In genomic region chr7:90596745-90597526, GRCh38 we compare ENCODE assay signal across 8 cellular contexts. TPM values are rescaled to one million over a fixed set of nuclear protein-coding genes. Genes with fewer than 3 reads are reported as not detected.
DNase-seq lines count a peak whose midpoint lies in the region; ATAC-seq, FAIRE-seq and TF ChIP-seq lines count a peak whose summit lies in the region.

No MANE protein-coding gene starts in this region.

- no peak overlapping the region for H3K9ac ChIP-seq in HepG2 (ENCODE audit: insufficient read depth, low read depth, low read length)

- H3K4me3 ChIP-seq in HEK293 (ENCODE audit: low read depth, low read length) (peak overlapping the region; percentile 89), NB4 (ENCODE audit: low read depth, low read length) (peak overlapping the region; percentile 83), breast epithelium (peak overlapping the region; percentile 67 to 90 (median 71)), HepG2 (replicated peaks in 1 of 3; ENCODE audit: insufficient read depth in 1 of 3, low read depth in 2 of 3, low read length in 3 of 3) (peak overlapping the region; percentile 52 to 70 (median 54); a peak in 4 of 6 replicates), thoracic aorta (peak overlapping the region; percentile 78)

- peak overlapping the region; percentile 77 for H3K4me3 Mint-ChIP-seq in activated naive CD4-positive, alpha-beta T cell treated with anti-CD3 and anti-CD28 coated beads for 36 hours

- H3K4me1 ChIP-seq in HEK293 (ENCODE audit: control insufficient read depth, insufficient read depth, low read length) (peaks cover 13% of the 10 kb centered on the region), breast epithelium (no peaks in the 10 kb centered on the region), HepG2 (ENCODE audit: insufficient read depth, low read length) (peaks cover 8% of the 10 kb centered on the region; the same call in 1 of the 2 replicates), thoracic aorta (ENCODE audit: control insufficient read depth in 1 of 2, low read depth in 2 of 2) (peaks cover 8 to 18% of the 10 kb centered on the region in 2 donors)

- peak; percentile 10; the same call in 2 of the 3 replicates for ATAC-seq in HepG2
- ATAC-seq in thoracic aorta (ENCODE audit: insufficient number of reproducible peaks, low FRiP score, low read depth): no peak
- no peak for ATAC-seq in HG03469 (IDR thresholded peaks at IDR 0.05; ENCODE audit: unreplicated experiment)

- in situ Hi-C loops in HepG2 (cut with HindIII; ENCODE audit: extremely low pct_ligation_motif_present, low pct_unique_long_range_greater_than_20kb): loop anchor here (10.0 kb wide), 1 partner anchor 142 kb away; no protein-coding TSS in a partner anchor

- no peak for DNase-seq in activated naive CD4-positive, alpha-beta T cell treated with anti-CD3 and anti-CD28 coated beads for 36 hours
- DNase-seq in activated naive CD4-positive, alpha-beta T cell treated with Interleukin-2 at 50 U/mL for 16 hours: no peak
- DNase-seq in NB4 (ENCODE audit: low read depth): peak; percentile 63
- DNase-seq in breast epithelium (ENCODE audit: low spot score in 2 of 2): no peak
- no peak for DNase-seq in HepG2 (ENCODE audit: low spot score)
- DNase-seq in thoracic aorta (ENCODE audit: low spot score): no peak

- peaks cover 18% of the 10 kb centered on the region for H3K4me1 Mint-ChIP-seq in activated naive CD4-positive, alpha-beta T cell treated with anti-CD3 and anti-CD28 coated beads for 36 hours (ENCODE audit: low read depth)

- TF ChIP-seq RAD21 in HepG2 (CRISPR knock-in tag; IDR thresholded peaks at IDR 0.05): no peak

- no peak for TF ChIP-seq POLR2A in NB4 (IDR thresholded peaks at IDR 0.05; ENCODE audit: extremely low read depth, insufficient read length)
- no peak for TF ChIP-seq POLR2A in breast epithelium (IDR thresholded peaks at IDR 0.05)
- no peak for TF ChIP-seq POLR2A in HepG2 (IDR thresholded peaks at IDR 0.05; ENCODE audit: insufficient read depth in 1 of 2, low read depth in 2 of 2, low read length in 2 of 2)

- H3K4me2 ChIP-seq in HepG2 (ENCODE audit: low read depth, low read length): peak overlapping the region; percentile 83

- WGBS in HepG2 (ENCODE audit: low lambda C conversion rate): 15% methylated on average over 17 of the region's 41 CpGs

- H3K9me3 ChIP-seq in HEK293 (ENCODE audit: control insufficient read depth, insufficient read depth, low read depth, low read length) (no peaks in the 10 kb centered on the region), breast epithelium (no peaks in the 10 kb centered on the region), HepG2 (ENCODE audit: low read length) (no peaks in the 10 kb centered on the region), thoracic aorta (no peaks in the 10 kb centered on the region)

- no peak for FAIRE-seq in HepG2 (lab: Jason Lieb, UNC)

- H3K79me2 ChIP-seq in HepG2 (ENCODE audit: insufficient read depth, low read length): no peaks in the 10 kb centered on the region

- H2AFZ ChIP-seq in HepG2 (ENCODE audit: low read length): no peak overlapping the region

- no peaks in the 10 kb centered on the region for H3K36me3 Mint-ChIP-seq in activated naive CD4-positive, alpha-beta T cell treated with anti-CD3 and anti-CD28 coated beads for 36 hours (ENCODE audit: low read depth)

- H3K27ac ChIP-seq in HEK293 (ENCODE audit: extremely low read depth, low read depth, low read length) (peak overlapping the region; percentile 72; the same call in 1 of the 2 replicates), breast epithelium (peak overlapping the region; percentile 90 to 93), HepG2 (ENCODE audit: extremely low read length, insufficient read depth, low read length) (no peak overlapping the region), thoracic aorta (peak overlapping the region; percentile 68 to 78)

- H4K20me1 ChIP-seq in HepG2 (ENCODE audit: insufficient read depth, low read length): no peaks in the 10 kb centered on the region

- POLR2A ChIA-PET in HEK293 (lab: Yijun Ruan, JAX) (interaction anchor here (1.3 to 2.3 kb wide), 2 partner anchors 10 to 28 kb away, joined by 5 to 10 read pairs; no protein-coding TSS in a partner anchor), HepG2 (lab: Yijun Ruan, JAX) (no interaction called here)

- BruUV-seq in HepG2 (replicated peaks; lab: Mats Ljungman, UMichigan): no TSS peak

- CTCF ChIA-PET in activated naive CD4-positive, alpha-beta T cell treated with anti-CD3 and anti-CD28 coated beads for 36 hours (lab: Charles Lee): interaction anchor here (0.6 to 3.1 kb wide), 4 partner anchors 25 to 454 kb away, joined by 3 to 10 read pairs (median 5); no protein-coding TSS in a partner anchor
- CTCF ChIA-PET in HEK293 (lab: Yijun Ruan, JAX): interaction anchor here (0.6 to 3.4 kb wide), 7 partner anchors 10 to 142 kb away, joined by 3 to 19 read pairs (median 5); no protein-coding TSS in a partner anchor
- CTCF ChIA-PET in HepG2 (lab: Yijun Ruan, JAX; ENCODE audit: low intra/inter-chr PET ratio, low total read pairs): no interaction called here

- intact Hi-C loops in activated naive CD4-positive, alpha-beta T cell treated with anti-CD3 and anti-CD28 coated beads for 36 hours (cut with micrococcal nuclease): loop anchor here (1.0 to 2.0 kb wide), 3 partner anchors 16 to 250 kb away; partner anchors contain the start of gene GTPBP10
- intact Hi-C loops in breast epithelium (cut with DNase I; ENCODE audit: low total_unique reads) (loop anchor here (5.0 kb wide), 1 partner anchor 1160 kb away; no protein-coding TSS in a partner anchor), HepG2 (cut with micrococcal nuclease; ENCODE audit: unreplicated experiment) (loop anchor here (2.0 kb wide), 1 partner anchor 142 kb away; no protein-coding TSS in a partner anchor)

- peaks cover 63% of the 10 kb centered on the region for H3K27me3 Mint-ChIP-seq in activated naive CD4-positive, alpha-beta T cell treated with anti-CD3 and anti-CD28 coated beads for 36 hours (ENCODE audit: low read depth)

- H3K9me3 Mint-ChIP-seq in activated naive CD4-positive, alpha-beta T cell treated with anti-CD3 and anti-CD28 coated beads for 36 hours: no peaks in the 10 kb centered on the region

- H3K27me3 ChIP-seq in breast epithelium: no peaks in the 10 kb centered on the region
- peaks cover 2 to 20% of the 10 kb centered on the region in 2 experiments; a peak in 2 of 5 replicates for H3K27me3 ChIP-seq in HepG2 (ENCODE audit: control insufficient read depth in 1 of 2, insufficient read depth in 2 of 2, low read length in 2 of 2)
- H3K27me3 ChIP-seq in thoracic aorta (replicated peaks; ENCODE audit: insufficient read depth): no peaks in the 10 kb centered on the region

- TF ChIP-seq CTCF in HEK293 (tag by site-specific recombination; IDR thresholded peaks at IDR 0.05): no peak
- TF ChIP-seq CTCF in NB4 (IDR thresholded peaks at IDR 0.05; ENCODE audit: low read depth, low read length): no peak
- TF ChIP-seq CTCF in breast epithelium (IDR thresholded peaks at IDR 0.05): no peak
- no peak for TF ChIP-seq CTCF in HepG2 (CRISPR knock-in tag; IDR thresholded peaks at IDR 0.05)
- TF ChIP-seq CTCF in thoracic aorta (IDR thresholded peaks at IDR 0.05): no peak

- H3K36me3 ChIP-seq in HEK293 (ENCODE audit: control insufficient read depth in 2 of 2, insufficient read depth in 1 of 2, low read length in 2 of 2): no peaks in the 10 kb centered on the region
- no peaks in the 10 kb centered on the region for H3K36me3 ChIP-seq in breast epithelium
- H3K36me3 ChIP-seq in HepG2 (replicated peaks in 1 of 2; ENCODE audit: control insufficient read depth in 1 of 2, insufficient read depth in 2 of 2, low read length in 2 of 2): no peaks in the 10 kb centered on the region
- H3K36me3 ChIP-seq in thoracic aorta: no peaks in the 10 kb centered on the region

- H3K27ac Mint-ChIP-seq in activated naive CD4-positive, alpha-beta T cell treated with anti-CD3 and anti-CD28 coated beads for 36 hours: no peak overlapping the region

- TF ChIP-seq EP300 in HepG2 (IDR thresholded peaks at IDR 0.05; ENCODE audit: low read depth in 2 of 2, low read length in 2 of 2): no peak
- no peak for TF ChIP-seq EP300 in HepG2 (CRISPR knock-in tag; IDR thresholded peaks at IDR 0.05; ENCODE audit: borderline replicate concordance)

TF ChIP-seq in HEK293, 187 proteins besides CTCF, POLR2A, EP300 and RAD21 (continues in another document):
- TF ChIP-seq ZNF785 (tag by site-specific recombination; IDR thresholded peaks at IDR 0.05): no peak

TF ChIP-seq in HepG2, 621 proteins besides CTCF, POLR2A, EP300 and RAD21:
- TF ChIP-seq RNF2 (conservative IDR thresholded peaks at IDR 0.05; ENCODE audit: low read depth): no peak
- TF ChIP-seq EZH2 (conservative IDR thresholded peaks at IDR 0.05; ENCODE audit: low read depth, low read length): peak; percentile 49; the same call in 1 of the 2 replicates
- no peak for TF ChIP-seq FOXP1 (IDR thresholded peaks at IDR 0.05)
- no peak for TF ChIP-seq FOXP1 (CRISPR knock-in tag; IDR thresholded peaks at IDR 0.05)

RNA-seq across cellular contexts. Expression of gene CDK14, which starts 0.8 kb away (rescaled TPM):
- total RNA-seq in activated naive CD4-positive, alpha-beta T cell treated with anti-CD3 and anti-CD28 coated beads for 36 hours: under 1 TPM; 0.42 to 0.81 TPM
- total RNA-seq in breast epithelium (10 to 100 TPM; 16.3 to 64.7 (median 29.8) TPM), HepG2 (2016; rRNA removed; fragmentation: Illumina TruSeq; extraction: Trizol) (0.66 and 0.71 TPM in 2 replicates), thoracic aorta (10 to 100 TPM; 10.8 to 14.6 TPM)
- 1.3 and 1.9 TPM in 2 replicates for total RNA-seq in HepG2 (2016; cell fraction: cytosol; rRNA removed; fragmentation: Illumina TruSeq; extraction: Trizol; ENCODE audit: low read depth)
- 1.0 and 1.3 TPM in 2 replicates for total RNA-seq in HepG2 (2016; cell fraction: insoluble cytoplasmic fraction; rRNA removed; fragmentation: Illumina TruSeq; extraction: Trizol)
- total RNA-seq in HepG2 (2016; cell fraction: membrane; rRNA removed; fragmentation: Illumina TruSeq; extraction: Trizol): 0.74 and 1.5 TPM in 2 replicates
- total RNA-seq in HepG2 (2016; cell fraction: nucleus; rRNA removed; fragmentation: Illumina TruSeq; extraction: Trizol): 1.3 and 1.6 TPM in 2 replicates
- 0.16 and 0.26 TPM in 2 replicates for polyA plus RNA-seq in HepG2 (2011; rRNA removed)
- polyA plus RNA-seq in HepG2 (2011; cell fraction: cytosol; rRNA removed): 0.07 and 0.14 TPM in 2 replicates
- 0.06 and 0.64 TPM in 2 replicates for polyA plus RNA-seq in HepG2 (2011; cell fraction: nucleus; rRNA removed)
- polyA plus RNA-seq in HepG2 (2012): 0.27 and 0.28 TPM in 2 replicates
- polyA plus RNA-seq in HepG2 (2016; cell fraction: cytosol; fragmentation: Illumina TruSeq; extraction: Trizol; ENCODE audit: low read depth): 0.12 and 0.19 TPM in 2 replicates
- polyA plus RNA-seq in HepG2 (2016; cell fraction: insoluble cytoplasmic fraction; fragmentation: Illumina TruSeq; extraction: Trizol; ENCODE audit: low read depth): 0.29 and 1.1 TPM in 2 replicates
- 0.07 and 0.38 TPM in 2 replicates for polyA plus RNA-seq in HepG2 (2016; cell fraction: membrane; fragmentation: Illumina TruSeq; extraction: Trizol; ENCODE audit: low read depth)
- 0.18 and 1.0 TPM in 2 replicates for polyA plus RNA-seq in HepG2 (2016; cell fraction: nucleus; fragmentation: Illumina TruSeq; extraction: Trizol; ENCODE audit: insufficient read depth, low read depth)
- polyA minus RNA-seq in HepG2 (2011; rRNA and poly(A)+ RNA removed; ENCODE audit: low replicate concordance): 0.32 and 39.9 TPM in 2 replicates
- polyA minus RNA-seq in HepG2 (2011; cell fraction: cytosol; rRNA and poly(A)+ RNA removed): 0.09 and 0.30 TPM in 2 replicates
- polyA minus RNA-seq in HepG2 (2011; cell fraction: nucleus; rRNA and poly(A)+ RNA removed): 3.6 and 5.2 TPM in 2 replicates
